In the genomic region with DNA sequence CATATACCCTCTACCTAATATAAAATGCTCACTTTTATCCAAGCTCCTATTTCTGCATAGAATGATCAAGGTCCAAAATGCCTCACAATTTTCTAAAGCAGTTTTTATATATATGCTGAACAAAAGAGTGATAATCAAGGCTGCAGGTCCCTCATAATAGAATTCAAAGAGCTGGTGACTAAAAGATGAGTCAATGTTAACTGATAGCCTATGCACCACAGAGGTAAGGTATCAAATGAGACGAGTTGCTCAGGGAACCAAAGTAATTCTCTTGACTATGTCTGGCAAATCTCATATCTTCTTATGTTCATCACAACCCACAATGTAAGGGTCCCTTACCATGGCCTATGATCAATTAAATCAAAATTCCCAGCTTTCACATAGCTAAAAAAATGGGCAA, we compare ENCODE assay signal across 14 cellular contexts. TPM values are rescaled to one million over a fixed set of nuclear protein-coding genes. Genes with fewer than 3 reads are reported as not detected.
DNase-seq lines count a peak whose midpoint lies in the region; ATAC-seq and TF ChIP-seq lines count a peak whose summit lies in the region.
"Had no signal": no experiment of that assay in that cellular context is flagged by ENCODE, and none has a peak within 500 bp of the region (broad histone marks: within the 10 kb centered on the region; RNA-seq: fewer than 3 reads in every experiment).

No MANE protein-coding gene starts in this region.

- no peak overlapping the region for H3K4me3 Mint-ChIP-seq in activated naive CD8-positive, alpha-beta T cell treated with anti-CD3 and anti-CD28 coated beads, Interleukin-2, amount 50 U/mL, for 24 hours
- H3K4me3 Mint-ChIP-seq in activated naive CD8-positive, alpha-beta T cell treated with anti-CD3 and anti-CD28 coated beads for 36 hours, result no peak overlapping the region
- H3K4me3 Mint-ChIP-seq in progenitor cell of endocrine pancreas (ENCODE audit: low read depth), result no peak overlapping the region
- H3K4me3 Mint-ChIP-seq: activated CD4-positive, alpha-beta T cell treated with anti-CD3 and anti-CD28 coated beads, Interleukin-2, amount 10 ng/mL, durations not matched to agents 7 days and 5 days; natural killer cell treated with Interleukin-12 subunit alpha and Interleukin-12 subunit beta and Interleukin-15 and Interleukin-18, amount 100 ng/mL, for 72 hours had no signal

- H3K36me3 ChIP-seq in RWPE2 (ENCODE audit: low read depth) (no peaks in the 10 kb centered on the region), hepatocyte (replicated peaks; ENCODE audit: insufficient read depth, low read depth) (no peaks in the 10 kb centered on the region)
- H3K36me3 ChIP-seq: thyroid gland had no signal

- ATAC-seq in activated naive CD8-positive, alpha-beta T cell treated with anti-CD3 and anti-CD28 coated beads, Interleukin-2, amount 50 U/mL, for 24 hours, result peak; percentile 64
- peak; percentile 73 for ATAC-seq in RWPE2 (ENCODE audit: low read depth)
- no peak for ATAC-seq in GM18870 (IDR thresholded peaks at IDR 0.05; ENCODE audit: unreplicated experiment)
- ATAC-seq: natural killer cell treated with Interleukin-12 subunit alpha and Interleukin-12 subunit beta and Interleukin-15 and Interleukin-18, amount 100 ng/mL, for 72 hours had no signal

- H3K9me2 ChIP-seq in hepatocyte (replicated peaks; ENCODE audit: insufficient read depth), result no peaks in the 10 kb centered on the region

- H3K4me3 ChIP-seq in RWPE2 (ENCODE audit: severe bottlenecking) (no peak overlapping the region), hepatocyte (no peak overlapping the region)
- H3K4me3 ChIP-seq: thyroid gland had no signal

- peaks cover 3% of the 10 kb centered on the region for H3K27me3 ChIP-seq in RWPE2 (ENCODE audit: insufficient read depth, poor library complexity, severe bottlenecking)
- no peaks in the 10 kb centered on the region for H3K27me3 ChIP-seq in hepatocyte
- H3K27me3 ChIP-seq: thyroid gland had no signal

- no peaks in the 10 kb centered on the region for H3K27me3 Mint-ChIP-seq in activated naive CD8-positive, alpha-beta T cell treated with anti-CD3 and anti-CD28 coated beads, Interleukin-2, amount 50 U/mL, for 24 hours
- no peaks in the 10 kb centered on the region for H3K27me3 Mint-ChIP-seq in activated naive CD8-positive, alpha-beta T cell treated with anti-CD3 and anti-CD28 coated beads for 36 hours
- no peaks in the 10 kb centered on the region for H3K27me3 Mint-ChIP-seq in progenitor cell of endocrine pancreas
- H3K27me3 Mint-ChIP-seq: activated CD4-positive, alpha-beta T cell treated with anti-CD3 and anti-CD28 coated beads, Interleukin-2, amount 10 ng/mL, durations not matched to agents 7 days and 5 days; natural killer cell treated with Interleukin-12 subunit alpha and Interleukin-12 subunit beta and Interleukin-15 and Interleukin-18, amount 100 ng/mL, for 72 hours had no signal

- H2AFZ ChIP-seq in hepatocyte, result no peak overlapping the region

- H3K27ac ChIP-seq in RWPE2 (ENCODE audit: poor library complexity, severe bottlenecking), result peak overlapping the region; percentile 58
- H3K27ac ChIP-seq in hepatocyte, result peak overlapping the region; percentile 44
- H3K27ac ChIP-seq: thyroid gland had no signal

- peaks cover 52% of the 10 kb centered on the region for H3K4me1 Mint-ChIP-seq in activated naive CD8-positive, alpha-beta T cell treated with anti-CD3 and anti-CD28 coated beads, Interleukin-2, amount 50 U/mL, for 24 hours
- peaks cover 43% of the 10 kb centered on the region for H3K4me1 Mint-ChIP-seq in activated naive CD8-positive, alpha-beta T cell treated with anti-CD3 and anti-CD28 coated beads for 36 hours
- H3K4me1 Mint-ChIP-seq in progenitor cell of endocrine pancreas (ENCODE audit: low read depth), result peaks cover 45% of the 10 kb centered on the region

- DNase-seq in activated naive CD8-positive, alpha-beta T cell treated with anti-CD3 and anti-CD28 coated beads, Interleukin-2, amount 50 U/mL, for 24 hours, result no peak
- no peak for DNase-seq in activated naive CD8-positive, alpha-beta T cell treated with anti-CD3 and anti-CD28 coated beads for 36 hours
- DNase-seq in RWPE2 (ENCODE audit: low spot score) (no peak), hepatocyte (ENCODE audit: low spot score) (no peak), COR-L47 (lab: John Stamatoyannopoulos, UW) (no peak), progenitor cell of endocrine pancreas (ENCODE audit: low spot score, unreplicated experiment) (no peak), NCI-H510A treated with DMSO at 0.1 percent for 48 hours (lab: John Stamatoyannopoulos, UW) (no peak)
- DNase-seq: activated CD4-positive, alpha-beta T cell treated with anti-CD3 and anti-CD28 coated beads, Interleukin-2, amount 10 ng/mL, durations not matched to agents 7 days and 5 days; activated effector memory CD4-positive, alpha-beta T cell treated with Interleukin-2 at 50 U/mL for 16 hours; NCI-H1092; SHP77 treated with DMSO at 0.1 percent for 48 hours; thyroid gland had no signal

- H4K20me1 ChIP-seq in hepatocyte (ENCODE audit: insufficient read depth, poor library complexity, severe bottlenecking), result peaks cover 22% of the 10 kb centered on the region

- WGBS in hepatocyte (ENCODE audit: low lambda C conversion rate, missing lambda C conversion rate), result 39% methylated on average over 1 of the region's 1 CpG

- no peak for TF ChIP-seq CTCF in RWPE2 (IDR thresholded peaks at IDR 0.05; ENCODE audit: poor library complexity, severe bottlenecking)
- no peak for TF ChIP-seq CTCF in hepatocyte (IDR thresholded peaks at IDR 0.05; ENCODE audit: poor library complexity)
- TF ChIP-seq CTCF in progenitor cell of endocrine pancreas (IDR thresholded peaks at IDR 0.05; ENCODE audit: unreplicated experiment), result no peak

- no peaks in the 10 kb centered on the region for H3K9me3 ChIP-seq in RWPE2 (ENCODE audit: severe bottlenecking)
- no peaks in the 10 kb centered on the region for H3K9me3 ChIP-seq in hepatocyte (ENCODE audit: low read depth)
- H3K9me3 ChIP-seq: thyroid gland had no signal

- H3K79me2 ChIP-seq in hepatocyte, result peaks cover 95% of the 10 kb centered on the region

- H3K4me2 ChIP-seq in hepatocyte, result peak overlapping the region; percentile 66

- peaks cover 5% of the 10 kb centered on the region for H3K36me3 Mint-ChIP-seq in activated naive CD8-positive, alpha-beta T cell treated with anti-CD3 and anti-CD28 coated beads, Interleukin-2, amount 50 U/mL, for 24 hours (ENCODE audit: low read depth)
- H3K36me3 Mint-ChIP-seq in activated naive CD8-positive, alpha-beta T cell treated with anti-CD3 and anti-CD28 coated beads for 36 hours, result peaks cover 3% of the 10 kb centered on the region
- H3K36me3 Mint-ChIP-seq in progenitor cell of endocrine pancreas (ENCODE audit: insufficient read depth), result peaks cover 2% of the 10 kb centered on the region
- H3K36me3 Mint-ChIP-seq: natural killer cell treated with Interleukin-12 subunit alpha and Interleukin-12 subunit beta and Interleukin-15 and Interleukin-18, amount 100 ng/mL, for 72 hours had no signal

- H3K9me3 Mint-ChIP-seq in activated naive CD8-positive, alpha-beta T cell treated with anti-CD3 and anti-CD28 coated beads, Interleukin-2, amount 50 U/mL, for 24 hours, result no peaks in the 10 kb centered on the region
- no peaks in the 10 kb centered on the region for H3K9me3 Mint-ChIP-seq in activated naive CD8-positive, alpha-beta T cell treated with anti-CD3 and anti-CD28 coated beads for 36 hours
- no peaks in the 10 kb centered on the region for H3K9me3 Mint-ChIP-seq in progenitor cell of endocrine pancreas (ENCODE audit: low read depth)
- H3K9me3 Mint-ChIP-seq: activated CD4-positive, alpha-beta T cell treated with anti-CD3 and anti-CD28 coated beads, Interleukin-2, amount 10 ng/mL, durations not matched to agents 7 days and 5 days; natural killer cell treated with Interleukin-12 subunit alpha and Interleukin-12 subunit beta and Interleukin-15 and Interleukin-18, amount 100 ng/mL, for 72 hours had no signal

- no peak overlapping the region for H3K27ac Mint-ChIP-seq in activated naive CD8-positive, alpha-beta T cell treated with anti-CD3 and anti-CD28 coated beads, Interleukin-2, amount 50 U/mL, for 24 hours
- no peak overlapping the region for H3K27ac Mint-ChIP-seq in activated naive CD8-positive, alpha-beta T cell treated with anti-CD3 and anti-CD28 coated beads for 36 hours
- H3K27ac Mint-ChIP-seq in progenitor cell of endocrine pancreas, result no peak overlapping the region
- H3K27ac Mint-ChIP-seq: activated CD4-positive, alpha-beta T cell treated with anti-CD3 and anti-CD28 coated beads, Interleukin-2, amount 10 ng/mL, durations not matched to agents 7 days and 5 days; natural killer cell treated with Interleukin-12 subunit alpha and Interleukin-12 subunit beta and Interleukin-15 and Interleukin-18, amount 100 ng/mL, for 72 hours had no signal

- H3K4me1 ChIP-seq in RWPE2 (ENCODE audit: insufficient read depth, poor library complexity, severe bottlenecking) (peaks cover 49% of the 10 kb centered on the region), hepatocyte (ENCODE audit: insufficient read depth) (peaks cover 35% of the 10 kb centered on the region)

RNA-seq across cellular contexts. Expression of gene PDZD8, which starts 15.2 kb away (rescaled TPM):
- 10 to 100 TPM; 19.7 to 20.4 TPM for total RNA-seq in activated naive CD8-positive, alpha-beta T cell treated with anti-CD3 and anti-CD28 coated beads for 36 hours
- total RNA-seq in hepatocyte, result 45.6 and 77.2 TPM in 2 replicates
- 10.5 and 12.9 TPM in 2 replicates for polyA plus RNA-seq in hepatocyte
- 28.6 and 30.9 TPM in 2 replicates for total RNA-seq in progenitor cell of endocrine pancreas
